In genomic region chr1:9242338-9242969, GRCh38 we compare ENCODE assay signal across 10 cellular contexts. TPM values are rescaled to one million over a fixed set of nuclear protein-coding genes. Genes with fewer than 3 reads are reported as not detected.
DNase-seq lines count a peak whose midpoint lies in the region; ATAC-seq and TF ChIP-seq lines count a peak whose summit lies in the region.
"Had no signal": no experiment of that assay in that cellular context is flagged by ENCODE, and none has a peak within 500 bp of the region (broad histone marks: within the 10 kb centered on the region; RNA-seq: fewer than 3 reads in every experiment).

No MANE protein-coding gene starts in this region.

- CTCF ChIA-PET in CD8-positive, alpha-beta T cell (lab: Charles Lee) = interaction anchor here (1.7 kb wide), 1 partner anchor 213 kb away, joined by 4 read pairs; no protein-coding TSS in a partner anchor

- DNase-seq in medulla oblongata (ENCODE audit: extremely low spot score) = peak; percentile 86
- DNase-seq in stimulated activated naive B cell treated with anti-CD40 and anti-IgM and Interleukin-4, amounts not matched to agents 10 μg/mL and 1 μg/mL and 100 μg/mL, for 72 hours = no peak
- no peak for DNase-seq in CD8-positive, alpha-beta T cell
- DNase-seq in NCI-H187 (lab: John Stamatoyannopoulos, UW) = no peak
- DNase-seq: activated effector memory CD4-positive, alpha-beta T cell treated with Interleukin-2 at 50 U/mL for 16 hours; T-helper 1 cell had no signal

- H4K20me1 ChIP-seq in Loucy (ENCODE audit: insufficient read depth, low read length, poor library complexity, severe bottlenecking) = no peaks in the 10 kb centered on the region

- H3K36me3 ChIP-seq in Loucy (ENCODE audit: insufficient read depth, low read length) = no peaks in the 10 kb centered on the region
- H3K36me3 ChIP-seq in esophagus (ENCODE audit: control insufficient read depth in 2 of 2, insufficient read depth in 2 of 2, low read length in 1 of 2) = peaks cover 2 to 12% of the 10 kb centered on the region in 2 donors
- no peaks in the 10 kb centered on the region for H3K36me3 ChIP-seq in CD8-positive, alpha-beta T cell (ENCODE audit: insufficient read depth, low read length)

- H3K4me1 ChIP-seq in Loucy (ENCODE audit: insufficient read depth, low read length, poor library complexity, severe bottlenecking) = peaks cover 95% of the 10 kb centered on the region
- peaks cover 13 to 42% of the 10 kb centered on the region in 2 donors for H3K4me1 ChIP-seq in esophagus (ENCODE audit: control insufficient read depth in 2 of 2, insufficient read depth in 2 of 2, low read length in 1 of 2)
- H3K4me1 ChIP-seq in CD8-positive, alpha-beta T cell (ENCODE audit: insufficient read depth, low read length) = peaks cover 34% of the 10 kb centered on the region

- H3K9me3 ChIP-seq in Loucy (ENCODE audit: insufficient read depth, low read depth, low read length) (no peaks in the 10 kb centered on the region), esophagus (ENCODE audit: control insufficient read depth in 2 of 2, insufficient read depth in 1 of 2, low read depth in 1 of 2, low read length in 1 of 2) (no peaks in the 10 kb centered on the region)
- H3K9me3 ChIP-seq in CD8-positive, alpha-beta T cell (ENCODE audit: low read length) = no peaks in the 10 kb centered on the region

- intact Hi-C loops in CD8-positive, alpha-beta T cell (cut with DNase I, micrococcal nuclease) = no loop called here

- peak overlapping the region; percentile 81 for H3K4me2 ChIP-seq in Loucy (ENCODE audit: low read depth, low read length, poor library complexity, severe bottlenecking)

- no peak for TF ChIP-seq CTCF in Loucy (conservative IDR thresholded peaks at IDR 0.05; ENCODE audit: low read length)
- TF ChIP-seq CTCF in CD8-positive, alpha-beta T cell (IDR thresholded peaks at IDR 0.05) = no peak

- ATAC-seq in stimulated activated naive B cell treated with anti-CD40 and anti-IgM and Interleukin-4, amounts not matched to agents 10 μg/mL and 1 μg/mL and 100 μg/mL, for 72 hours (replicated peaks) = no peak
- no peak for ATAC-seq in CD8-positive, alpha-beta T cell
- ATAC-seq in HG02840 (IDR thresholded peaks at IDR 0.05; ENCODE audit: low FRiP score, unreplicated experiment) (no peak), GM18858 (IDR thresholded peaks at IDR 0.05; ENCODE audit: unreplicated experiment) (no peak)

- H3K79me2 ChIP-seq in Loucy (ENCODE audit: insufficient read depth, low read length) = peaks cover 81% of the 10 kb centered on the region

- peaks cover 11 to 33% of the 10 kb centered on the region in 2 donors for H3K36me3 Mint-ChIP-seq in stimulated activated naive B cell treated with anti-CD40 and anti-IgM and Interleukin-4, amounts not matched to agents 10 μg/mL and 1 μg/mL and 100 μg/mL, for 72 hours
- H3K36me3 Mint-ChIP-seq in CD8-positive, alpha-beta T cell = peaks cover 12% of the 10 kb centered on the region

- peaks cover 44 to 62% of the 10 kb centered on the region in 2 donors for H3K4me1 Mint-ChIP-seq in stimulated activated naive B cell treated with anti-CD40 and anti-IgM and Interleukin-4, amounts not matched to agents 10 μg/mL and 1 μg/mL and 100 μg/mL, for 72 hours
- H3K4me1 Mint-ChIP-seq in CD8-positive, alpha-beta T cell (ENCODE audit: low read depth) = peaks cover 48% of the 10 kb centered on the region

- no peaks in the 10 kb centered on the region for H3F3A ChIP-seq in Loucy (ENCODE audit: low read depth)

- peak overlapping the region; percentile 92 to 99 for H3K27ac ChIP-seq in esophagus (ENCODE audit: low read depth in 2 of 2, low read length in 1 of 2)
- H3K27ac ChIP-seq in CD8-positive, alpha-beta T cell (ENCODE audit: low read depth, low read length) = no peak overlapping the region

- H3K4me3 ChIP-seq in Loucy (ENCODE audit: low read length, poor library complexity, severe bottlenecking) (peak overlapping the region; percentile 71), esophagus (ENCODE audit: low read depth in 1 of 2, low read length in 2 of 2) (peak overlapping the region in 1 of 2 donors; percentile 11)
- no peak overlapping the region for H3K4me3 ChIP-seq in CD8-positive, alpha-beta T cell (ENCODE audit: low read depth, low read length)

- POLR2A ChIA-PET in CD8-positive, alpha-beta T cell (lab: Charles Lee) = no interaction called here

- no peak overlapping the region for H3K4me3 Mint-ChIP-seq in stimulated activated naive B cell treated with anti-CD40 and anti-IgM and Interleukin-4, amounts not matched to agents 10 μg/mL and 1 μg/mL and 100 μg/mL, for 72 hours
- H3K4me3 Mint-ChIP-seq in CD8-positive, alpha-beta T cell = no peak overlapping the region

- no peaks in the 10 kb centered on the region for H3K9me2 ChIP-seq in Loucy (replicated peaks; ENCODE audit: low read depth, low read length)

- H3K27ac Mint-ChIP-seq in stimulated activated naive B cell treated with anti-CD40 and anti-IgM and Interleukin-4, amounts not matched to agents 10 μg/mL and 1 μg/mL and 100 μg/mL, for 72 hours = peak overlapping the region; percentile 5
- no peak overlapping the region for H3K27ac Mint-ChIP-seq in CD8-positive, alpha-beta T cell

- no peaks in the 10 kb centered on the region for H3K27me3 ChIP-seq in Loucy (ENCODE audit: insufficient read depth, low read length, poor library complexity, severe bottlenecking)
- H3K27me3 ChIP-seq in esophagus (ENCODE audit: control insufficient read depth in 1 of 2, insufficient read depth in 2 of 2, low read length in 2 of 2) = no peaks in the 10 kb centered on the region
- no peaks in the 10 kb centered on the region for H3K27me3 ChIP-seq in CD8-positive, alpha-beta T cell (ENCODE audit: insufficient read depth, low read length)

- H3K9ac ChIP-seq in Loucy (ENCODE audit: low read depth, low read length, poor library complexity, severe bottlenecking) = peak overlapping the region; percentile 71

- H3K9me3 Mint-ChIP-seq in stimulated activated naive B cell treated with anti-CD40 and anti-IgM and Interleukin-4, amounts not matched to agents 10 μg/mL and 1 μg/mL and 100 μg/mL, for 72 hours = no peaks in the 10 kb centered on the region
- H3K9me3 Mint-ChIP-seq in CD8-positive, alpha-beta T cell = no peaks in the 10 kb centered on the region

- no peaks in the 10 kb centered on the region for H3K27me3 Mint-ChIP-seq in stimulated activated naive B cell treated with anti-CD40 and anti-IgM and Interleukin-4, amounts not matched to agents 10 μg/mL and 1 μg/mL and 100 μg/mL, for 72 hours
- H3K27me3 Mint-ChIP-seq in CD8-positive, alpha-beta T cell (ENCODE audit: low read depth) = no peaks in the 10 kb centered on the region

- H2AFZ ChIP-seq in Loucy (ENCODE audit: low read length) = no peak overlapping the region

- 19 to 33% methylated on average over 10 of the region's 10 CpGs for WGBS in esophagus, 2 donors

RNA-seq across cellular contexts. Expression of gene H6PD, which starts 7.9 kb away (rescaled TPM):
- polyA plus RNA-seq in esophagus = 1 to 10 TPM; 7.1 to 8.9 TPM
- 10 to 100 TPM; 11.1 to 11.2 TPM for total RNA-seq in CD8-positive, alpha-beta T cell

RNA-seq across cellular contexts. Expression of gene SPSB1, which starts 50.2 kb away (rescaled TPM):
- polyA plus RNA-seq in esophagus = 10 to 100 TPM; 14.4 to 20.9 TPM
- 1 to 10 TPM; 1.6 to 2.2 TPM for total RNA-seq in CD8-positive, alpha-beta T cell
